Comparison of ENCODE assay signal across 8 cellular contexts in genomic region chr2:145751634-145752033, GRCh38.
DNase-seq lines count a peak whose midpoint lies in the region; ATAC-seq and TF ChIP-seq lines count a peak whose summit lies in the region.

No MANE protein-coding gene starts in this region.

- no peaks in the 10 kb centered on the region for H3K36me3 ChIP-seq in PC-3 (ENCODE audit: low read depth, low read length)
- no peaks in the 10 kb centered on the region for H3K36me3 ChIP-seq in CD8-positive, alpha-beta memory T cell (ENCODE audit: insufficient read depth, low read length)

- H3K27ac ChIP-seq in PC-3 (ENCODE audit: low read length) = peak overlapping the region; percentile 71
- H3K27ac ChIP-seq in CD8-positive, alpha-beta memory T cell (ENCODE audit: low read depth, low read length) = no peak overlapping the region

- H3K4me3 ChIP-seq in PC-3 (ENCODE audit: low read length) = no peak overlapping the region
- H3K4me3 ChIP-seq in fibroblast of pulmonary artery (replicated peaks; ENCODE audit: low read depth, low read length) = no peak overlapping the region
- H3K4me3 ChIP-seq in CD8-positive, alpha-beta memory T cell (ENCODE audit: low read length) = no peak overlapping the region

- H3K9me3 ChIP-seq in PC-3 (ENCODE audit: low read length) = no peaks in the 10 kb centered on the region
- H3K9me3 ChIP-seq in CD8-positive, alpha-beta memory T cell (ENCODE audit: low read length) = no peaks in the 10 kb centered on the region

- no peaks in the 10 kb centered on the region for H3K9me2 ChIP-seq in PC-3 (replicated peaks; ENCODE audit: low read length)

- H2AFZ ChIP-seq in PC-3 (ENCODE audit: low read length) = peak overlapping the region; percentile 70; the same call in 1 of the 2 replicates

- intact Hi-C loops in PC-3 (cut with micrococcal nuclease) = loop anchor here (1.0 to 10.0 kb wide), 7 partner anchors 69 to 1197 kb away; no protein-coding TSS in a partner anchor

- no peak overlapping the region for H3K4me3 Mint-ChIP-seq in CD8-positive, alpha-beta memory T cell

- H3K36me3 Mint-ChIP-seq in CD8-positive, alpha-beta memory T cell = no peaks in the 10 kb centered on the region

- peak overlapping the region; percentile 32 for H3K9ac ChIP-seq in PC-3 (ENCODE audit: low read length)

- no TSS peak for BruUV-seq in PC-3 (replicated peaks; lab: Mats Ljungman, UMichigan)

- H3K9me3 Mint-ChIP-seq in CD8-positive, alpha-beta memory T cell = no peaks in the 10 kb centered on the region

- peak; percentile 92 for ATAC-seq in GM18907 (IDR thresholded peaks at IDR 0.05; ENCODE audit: unreplicated experiment)
- ATAC-seq in HG02884 (IDR thresholded peaks at IDR 0.05; ENCODE audit: unreplicated experiment) = peak; percentile 83
- ATAC-seq in PC-3 = no peak; the same call in none of the 2 replicates

- no peaks in the 10 kb centered on the region for H3K4me1 Mint-ChIP-seq in CD8-positive, alpha-beta memory T cell

- H3K27me3 Mint-ChIP-seq in CD8-positive, alpha-beta memory T cell = no peaks in the 10 kb centered on the region

- H4K20me1 ChIP-seq in PC-3 (ENCODE audit: low read length) = no peaks in the 10 kb centered on the region

- CTCF ChIA-PET in PC-3 (lab: Charles Lee) = interaction anchor here (0.6 kb wide), 1 partner anchor 49 kb away, joined by 3 read pairs; no protein-coding TSS in a partner anchor
- CTCF ChIA-PET in CD8-positive, alpha-beta memory T cell (lab: Charles Lee) = no interaction called here

- H3F3A ChIP-seq in PC-3 (ENCODE audit: low read length, unreplicated experiment) = no peaks in the 10 kb centered on the region

- no peaks in the 10 kb centered on the region for H3K27me3 ChIP-seq in PC-3 (ENCODE audit: low read length)
- H3K27me3 ChIP-seq in CD8-positive, alpha-beta memory T cell (ENCODE audit: insufficient read depth, low read length, poor library complexity, severe bottlenecking) = no peaks in the 10 kb centered on the region

- peak; percentile 30 for DNase-seq in PC-3
- DNase-seq in fibroblast of pulmonary artery (ENCODE audit: low read depth) = peak; percentile 69
- DNase-seq in pons (ENCODE audit: low spot score) = peak; percentile 83
- no peak for DNase-seq in DMS153 treated with DMSO at 0.1 percent for 48 hours (lab: John Stamatoyannopoulos, UW; ENCODE audit: unreplicated experiment)
- no peak for DNase-seq in stimulated activated CD4-positive, alpha-beta T cell treated with anti-CD3 and anti-CD28 coated beads, Interleukin-1b, Interleukin-23, amount 100 ng/mL, for 48 hours
- no peak for DNase-seq in CD8-positive, alpha-beta memory T cell

- H3K79me2 ChIP-seq in PC-3 (ENCODE audit: low read length) = no peaks in the 10 kb centered on the region

- H3K27ac Mint-ChIP-seq in CD8-positive, alpha-beta memory T cell = no peak overlapping the region

- peaks cover 30% of the 10 kb centered on the region for H3K4me1 ChIP-seq in PC-3 (ENCODE audit: insufficient read depth, low read length)
- H3K4me1 ChIP-seq in CD8-positive, alpha-beta memory T cell (ENCODE audit: insufficient read depth, low read length) = no peaks in the 10 kb centered on the region

- H3K4me2 ChIP-seq in PC-3 (ENCODE audit: low read length) = peak overlapping the region; percentile 45

- TF ChIP-seq CTCF in PC-3 (conservative IDR thresholded peaks at IDR 0.05; ENCODE audit: low read depth, low read length) = no peak
- no peak for TF ChIP-seq CTCF in fibroblast of pulmonary artery (IDR thresholded peaks at IDR 0.05; ENCODE audit: low read length, missing control alignments)

- POLR2A ChIA-PET in PC-3 (lab: Charles Lee; ENCODE audit: unreplicated experiment) = no interaction called here
- POLR2A ChIA-PET in CD8-positive, alpha-beta memory T cell (lab: Charles Lee) = no interaction called here

Comparison
In these comparisons a context has a peak if more than half of its experiments do, and no peak if none do; other contexts are left out.
1. DNase-seq: peak in PC-3 (single experiment), fibroblast of pulmonary artery (single experiment) and pons (single experiment); none in DMS153 treated with DMSO at 0.1 percent for 48 hours (single experiment), stimulated activated CD4-positive, alpha-beta T cell treated with anti-CD3 and anti-CD28 coated beads, Interleukin-1b, Interleukin-23, amount 100 ng/mL, for 48 hours (single experiment) and CD8-positive, alpha-beta memory T cell (0 of 5).